In the genomic region with DNA sequence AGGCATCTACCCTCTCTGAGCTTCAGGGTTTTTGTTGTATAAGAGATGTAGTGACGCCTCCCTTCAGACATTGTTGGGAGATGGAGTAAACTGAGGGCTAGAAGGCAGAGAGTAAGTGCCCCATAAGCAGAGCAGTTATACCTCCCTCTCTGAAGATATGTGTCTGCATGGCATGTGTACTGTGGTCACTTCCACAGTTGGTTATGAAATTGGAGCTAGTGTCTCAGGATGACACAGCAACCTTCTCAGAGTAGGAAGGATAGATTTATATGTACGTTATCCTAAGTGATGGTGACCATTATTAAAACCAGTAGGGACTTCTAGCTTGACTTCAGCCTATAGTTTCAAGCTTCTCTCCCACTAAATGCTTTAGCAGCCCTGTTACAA, we compare ENCODE assay signal across 9 cellular contexts. TPM values are rescaled to one million over a fixed set of nuclear protein-coding genes. Genes with fewer than 3 reads are reported as not detected.
DNase-seq lines count a peak whose midpoint lies in the region; ATAC-seq and TF ChIP-seq lines count a peak whose summit lies in the region.
"Had no signal": no experiment of that assay in that cellular context is flagged by ENCODE, and none has a peak within 500 bp of the region (broad histone marks: within the 10 kb centered on the region; RNA-seq: fewer than 3 reads in every experiment).

No MANE protein-coding gene starts in this region.

- peak overlapping the region; percentile 63 for H3K4me3 ChIP-seq in Karpas-422 (ENCODE audit: low read length)
- H3K4me3 ChIP-seq in neutrophil (ENCODE audit: low read depth in 1 of 2, low read length in 1 of 2), result peak overlapping the region; percentile 24 to 49

- peak overlapping the region; percentile 90 for H3K9ac ChIP-seq in Karpas-422 (ENCODE audit: low read length)

- TF ChIP-seq POLR2A in GM18505 (IDR thresholded peaks at IDR 0.05; ENCODE audit: borderline replicate concordance, extremely low read depth, insufficient read depth, insufficient read length), result no peak

- H3K27me3 ChIP-seq in Karpas-422 (ENCODE audit: low read length), result no peaks in the 10 kb centered on the region
- H3K27me3 ChIP-seq in neutrophil, result no peaks in the 10 kb centered on the region

- DNase-seq in Karpas-422, result no peak
- no peak for DNase-seq in activated naive CD8-positive, alpha-beta T cell treated with anti-CD3 and anti-CD28 coated beads, Interleukin-2, amount 10 ng/mL, durations not matched to agents 7 days and 5 days
- DNase-seq in stimulated activated CD4-positive, alpha-beta T cell treated with anti-CD3 and anti-CD28 coated beads, Interleukin-4, amount 100 ng/mL, for 1 hour, result no peak
- no peak for DNase-seq in NCI-H1105 treated with DMSO at 0.1 percent for 48 hours (lab: John Stamatoyannopoulos, UW)
- DNase-seq: effector CD4-positive, alpha-beta T cell had no signal

- peaks cover 75% of the 10 kb centered on the region for H3K4me1 Mint-ChIP-seq in activated naive CD8-positive, alpha-beta T cell treated with anti-CD3 and anti-CD28 coated beads, Interleukin-2, amount 10 ng/mL, durations not matched to agents 7 days and 5 days

- H4K20me1 ChIP-seq in Karpas-422 (ENCODE audit: insufficient read depth, low read depth, low read length), result peaks cover 6% of the 10 kb centered on the region; the same call in 1 of the 2 replicates

- H3K27ac ChIP-seq in Karpas-422 (ENCODE audit: low read length), result peak overlapping the region; percentile 100
- peak overlapping the region; percentile 94 for H3K27ac ChIP-seq in neutrophil

- H3K9me2 ChIP-seq in Karpas-422 (replicated peaks; ENCODE audit: insufficient read depth, low read length), result no peaks in the 10 kb centered on the region

- POLR2A ChIA-PET in activated naive CD8-positive, alpha-beta T cell treated with anti-CD3 and anti-CD28 coated beads, Interleukin-2, amount 10 ng/mL, durations not matched to agents 7 days and 5 days (lab: Charles Lee), result interaction anchor here (1.2 to 3.6 kb wide), 2 partner anchors 13 to 16 kb away, joined by 3 to 38 read pairs; a partner anchor contains a TSS

- H3K79me2 ChIP-seq in Karpas-422 (ENCODE audit: low read length), result peaks cover 73% of the 10 kb centered on the region

- H3K9me3 ChIP-seq in Karpas-422 (ENCODE audit: low read length) (no peaks in the 10 kb centered on the region), neutrophil (no peaks in the 10 kb centered on the region)

- peak overlapping the region; percentile 64 for H3K4me3 Mint-ChIP-seq in activated naive CD8-positive, alpha-beta T cell treated with anti-CD3 and anti-CD28 coated beads, Interleukin-2, amount 10 ng/mL, durations not matched to agents 7 days and 5 days

- ATAC-seq in GM19023 (IDR thresholded peaks at IDR 0.05; ENCODE audit: unreplicated experiment) (peak; percentile 4), GM18505 (IDR thresholded peaks at IDR 0.05; ENCODE audit: unreplicated experiment) (no peak), GM21528 (IDR thresholded peaks at IDR 0.05; ENCODE audit: low FRiP score, unreplicated experiment) (no peak)
- ATAC-seq in activated naive CD8-positive, alpha-beta T cell treated with anti-CD3 and anti-CD28 coated beads, Interleukin-2, amount 10 ng/mL, durations not matched to agents 7 days and 5 days (ENCODE audit: low read depth), result no peak

- TF ChIP-seq CTCF in neutrophil (IDR thresholded peaks at IDR 0.05), result no peak

- H3K36me3 ChIP-seq in Karpas-422 (ENCODE audit: insufficient read depth, low read length) (peaks cover 20% of the 10 kb centered on the region; the same call in 1 of the 2 replicates), neutrophil (no peaks in the 10 kb centered on the region)

- H3K4me2 ChIP-seq in Karpas-422 (ENCODE audit: low read depth, low read length, poor library complexity, severe bottlenecking), result peak overlapping the region; percentile 95

- H3K27ac Mint-ChIP-seq in activated naive CD8-positive, alpha-beta T cell treated with anti-CD3 and anti-CD28 coated beads, Interleukin-2, amount 10 ng/mL, durations not matched to agents 7 days and 5 days, result peak overlapping the region; percentile 87

- H3K9me3 Mint-ChIP-seq in activated naive CD8-positive, alpha-beta T cell treated with anti-CD3 and anti-CD28 coated beads, Interleukin-2, amount 10 ng/mL, durations not matched to agents 7 days and 5 days, result peaks cover 5% of the 10 kb centered on the region

- H3K4me1 ChIP-seq in Karpas-422 (ENCODE audit: low read length) (peaks cover 97% of the 10 kb centered on the region), neutrophil (ENCODE audit: control insufficient read depth in 1 of 2, insufficient read depth in 1 of 2, low read depth in 1 of 2, low read length in 1 of 2) (peaks cover 81 to 85% of the 10 kb centered on the region in 2 experiments)

- H2AFZ ChIP-seq in Karpas-422 (ENCODE audit: low read length), result no peak overlapping the region

- peaks cover 35% of the 10 kb centered on the region for H3K36me3 Mint-ChIP-seq in activated naive CD8-positive, alpha-beta T cell treated with anti-CD3 and anti-CD28 coated beads, Interleukin-2, amount 10 ng/mL, durations not matched to agents 7 days and 5 days

- no peaks in the 10 kb centered on the region for H3K27me3 Mint-ChIP-seq in activated naive CD8-positive, alpha-beta T cell treated with anti-CD3 and anti-CD28 coated beads, Interleukin-2, amount 10 ng/mL, durations not matched to agents 7 days and 5 days

RNA-seq across cellular contexts. Expression of a gene that starts 17.9 kb away (rescaled TPM):
- 222 and 353 TPM in 2 replicates for total RNA-seq in Karpas-422 (2014; rRNA removed; shearing (Covaris generic); ENCODE audit: low replicate concordance)
- 10 to 100 TPM; 38.6 to 41.5 TPM for total RNA-seq in activated naive CD8-positive, alpha-beta T cell treated with anti-CD3 and anti-CD28 coated beads, Interleukin-2, amount 10 ng/mL, durations not matched to agents 7 days and 5 days

RNA-seq across cellular contexts. Expression of a gene that starts 44.3 kb away (rescaled TPM):
- total RNA-seq in Karpas-422 (2014; rRNA removed; shearing (Covaris generic); ENCODE audit: low replicate concordance), result 5.4 and 19.9 TPM in 2 replicates
- 1 to 10 TPM; 7.5 to 8.1 TPM for total RNA-seq in activated naive CD8-positive, alpha-beta T cell treated with anti-CD3 and anti-CD28 coated beads, Interleukin-2, amount 10 ng/mL, durations not matched to agents 7 days and 5 days

RNA-seq across cellular contexts. Expression of a gene that starts 44.6 kb away (rescaled TPM):
- total RNA-seq in Karpas-422 (2014; rRNA removed; shearing (Covaris generic); ENCODE audit: low replicate concordance), result 7.5 and 7.6 TPM in 2 replicates
- 10 to 100 TPM; 13.9 to 14.4 TPM for total RNA-seq in activated naive CD8-positive, alpha-beta T cell treated with anti-CD3 and anti-CD28 coated beads, Interleukin-2, amount 10 ng/mL, durations not matched to agents 7 days and 5 days
